In genomic region chr2:132668986-132669853, GRCh38 we compare ENCODE assay signal across 8 cellular contexts. TPM values are rescaled to one million over a fixed set of nuclear protein-coding genes. Genes with fewer than 3 reads are reported as not detected.
DNase-seq lines count a peak whose midpoint lies in the region; ATAC-seq and TF ChIP-seq lines count a peak whose summit lies in the region.

No MANE protein-coding gene starts in this region.

- H3K14ac ChIP-seq in IMR-90 (replicated peaks; ENCODE audit: low read depth, low read length), result peak overlapping the region; percentile 70

- CTCF ChIA-PET in IMR-90 (lab: Yijun Ruan, JAX), result interaction anchor here (1.4 to 2.2 kb wide), 3 partner anchors 10 to 122 kb away, joined by 4 to 8 read pairs (median 4); no protein-coding TSS in a partner anchor
- CTCF ChIA-PET in activated naive CD4-positive, alpha-beta T cell treated with anti-CD3 and anti-CD28 coated beads, Interleukin-2, amount 10 ng/mL, durations not matched to agents 7 days and 5 days (lab: Charles Lee), result no interaction called here

- H3K23ac ChIP-seq in IMR-90 (ENCODE audit: low read depth, low read length), result peak overlapping the region; percentile 96

- H4K5ac ChIP-seq in IMR-90 (ENCODE audit: low read depth, low read length), result no peak overlapping the region

- peak overlapping the region; percentile 69 for H3K4me3 ChIP-seq in IMR-90 (ENCODE audit: insufficient read depth, low read depth, low read length)

- H4K91ac ChIP-seq in IMR-90 (ENCODE audit: insufficient read depth, low read depth, low read length), result peak overlapping the region; percentile 70

- no peaks in the 10 kb centered on the region for H3K9me3 ChIP-seq in IMR-90 (ENCODE audit: control insufficient read depth, insufficient read depth, low read length)

- intact Hi-C loops in IMR-90 (cut with micrococcal nuclease), result no loop called here

- H3K27me3 ChIP-seq in IMR-90 (ENCODE audit: control insufficient read depth, insufficient read depth, low read length), result no peaks in the 10 kb centered on the region

- H3K36me3 Mint-ChIP-seq in memory B cell, result peaks cover 3% of the 10 kb centered on the region
- no peaks in the 10 kb centered on the region for H3K36me3 Mint-ChIP-seq in activated naive CD4-positive, alpha-beta T cell treated with anti-CD3 and anti-CD28 coated beads, Interleukin-2, amount 10 ng/mL, durations not matched to agents 7 days and 5 days

- peak overlapping the region; percentile 41 to 47; a peak in 2 of 4 replicates for H4K8ac ChIP-seq in IMR-90 (ENCODE audit: low read depth in 2 of 2, low read length in 2 of 2)

- H3K9me3 Mint-ChIP-seq in memory B cell, result no peaks in the 10 kb centered on the region
- H3K9me3 Mint-ChIP-seq in activated naive CD4-positive, alpha-beta T cell treated with anti-CD3 and anti-CD28 coated beads, Interleukin-2, amount 10 ng/mL, durations not matched to agents 7 days and 5 days, result no peaks in the 10 kb centered on the region

- no peak overlapping the region for H3K27ac Mint-ChIP-seq in memory B cell
- no peak overlapping the region for H3K27ac Mint-ChIP-seq in activated naive CD4-positive, alpha-beta T cell treated with anti-CD3 and anti-CD28 coated beads, Interleukin-2, amount 10 ng/mL, durations not matched to agents 7 days and 5 days

- peaks cover 5% of the 10 kb centered on the region for H3K4me1 Mint-ChIP-seq in memory B cell
- no peaks in the 10 kb centered on the region for H3K4me1 Mint-ChIP-seq in activated naive CD4-positive, alpha-beta T cell treated with anti-CD3 and anti-CD28 coated beads, Interleukin-2, amount 10 ng/mL, durations not matched to agents 7 days and 5 days

- peak overlapping the region; percentile 86 for H3K56ac ChIP-seq in IMR-90 (ENCODE audit: extremely low read depth, insufficient read depth, low read length)

- H3K9me1 ChIP-seq in IMR-90 (ENCODE audit: insufficient read depth, low read length), result peaks cover 9% of the 10 kb centered on the region

- TF ChIP-seq POLR2A in IMR-90 (IDR thresholded peaks at IDR 0.05; ENCODE audit: low read depth, low read length), result no peak

- H2BK20ac ChIP-seq in IMR-90 (ENCODE audit: low read depth, low read length), result no peak overlapping the region

- peaks cover 15% of the 10 kb centered on the region for H3K27me3 Mint-ChIP-seq in memory B cell
- peaks cover 43% of the 10 kb centered on the region for H3K27me3 Mint-ChIP-seq in activated naive CD4-positive, alpha-beta T cell treated with anti-CD3 and anti-CD28 coated beads, Interleukin-2, amount 10 ng/mL, durations not matched to agents 7 days and 5 days

- no peak overlapping the region for H2BK5ac ChIP-seq in IMR-90 (ENCODE audit: low read depth, low read length, poor library complexity, severe bottlenecking)

- WGBS in IMR-90 (ENCODE audit: extremely low coverage in 2 of 2, insufficient read length in 1 of 2), 2 experiments, result 2% methylated on average over 32 of the region's 78 CpGs; no CpG with 5 or more reads in 1 of the 2 experiments

- no peak for TF ChIP-seq CTCF in IMR-90 (conservative IDR thresholded peaks at IDR 0.05; ENCODE audit: low read depth, low read length)

- no peak for TF ChIP-seq RAD21 in IMR-90 (IDR thresholded peaks at IDR 0.05; ENCODE audit: low read length)

- dilution Hi-C loops in IMR-90 (cut with HindIII; ENCODE audit: low sequenced_read_pairs, unreplicated experiment), result no loop called here

- H3K79me1 ChIP-seq in IMR-90 (ENCODE audit: low read depth in 1 of 2, low read length in 2 of 2), result peaks cover 20 to 44% of the 10 kb centered on the region in 2 experiments

- H3K4me2 ChIP-seq in IMR-90 (ENCODE audit: low read depth, low read length), result peak overlapping the region; percentile 91

- H4K20me1 ChIP-seq in IMR-90 (ENCODE audit: insufficient read depth, low read length), result peaks cover 6% of the 10 kb centered on the region

- peak overlapping the region; percentile 25; the same call in 1 of the 3 replicates for H2BK15ac ChIP-seq in IMR-90 (ENCODE audit: low read depth, low read length)

- ATAC-seq in IMR-90 (ENCODE audit: low read depth) (peak; percentile 8), memory B cell (ENCODE audit: low read depth) (no peak)

- H3K27ac ChIP-seq in IMR-90 (ENCODE audit: insufficient read depth, low read length), result peak overlapping the region; percentile 14; the same call in 1 of the 2 replicates

- DNase-seq in ACHN (peak; percentile 52), IMR-90 (no peak), dermis blood vessel endothelial cell (peak; percentile 41), memory B cell (ENCODE audit: low spot score in 2 of 2) (no peak), cortex of kidney (lab: John Stamatoyannopoulos, UW) (no peak), Kasumi-1 (lab: John Stamatoyannopoulos, UW) (no peak)
- no peak for DNase-seq in activated effector memory CD4-positive, alpha-beta T cell treated with anti-CD3 and anti-CD28 coated beads, Interleukin-2, amount 50 U/mL, for 16 hours
- no peak for DNase-seq in activated naive CD4-positive, alpha-beta T cell treated with anti-CD3 and anti-CD28 coated beads, Interleukin-2, amount 10 ng/mL, durations not matched to agents 7 days and 5 days

- in situ Hi-C loops in ACHN (cut with HindIII; ENCODE audit: low pct_ligation_motif_present, low pct_unique_long_range_greater_than_20kb, low sequenced_read_pairs) (no loop called here), IMR-90 (cut with MboI; ENCODE audit: low sequenced_read_pairs) (loop anchor here (25.0 kb wide), 2 partner anchors 893 to 1168 kb away; partner anchors contain the start of gene NCKAP5)

- H3K36me3 ChIP-seq in IMR-90 (ENCODE audit: control insufficient read depth, insufficient read depth, low read length), result no peaks in the 10 kb centered on the region; the same call in 1 of the 2 replicates

- H3K4me3 Mint-ChIP-seq in memory B cell, result peak overlapping the region; percentile 5
- no peak overlapping the region for H3K4me3 Mint-ChIP-seq in activated naive CD4-positive, alpha-beta T cell treated with anti-CD3 and anti-CD28 coated beads, Interleukin-2, amount 10 ng/mL, durations not matched to agents 7 days and 5 days

- POLR2A ChIA-PET in IMR-90 (lab: Charles Lee; ENCODE audit: unreplicated experiment), result interaction anchor here (0.6 kb wide), 1 partner anchor 109 kb away, joined by 5 read pairs; no protein-coding TSS in a partner anchor

- peak overlapping the region; percentile 85 for H2AFZ ChIP-seq in IMR-90 (replicated peaks; ENCODE audit: low read length, poor library complexity)

- peak overlapping the region; percentile 62; the same call in 1 of the 2 replicates for H2BK120ac ChIP-seq in IMR-90 (ENCODE audit: low read depth, low read length)

- peak overlapping the region; percentile 47 for H3K9ac ChIP-seq in IMR-90 (ENCODE audit: low read depth, low read length)

- 0 out of 2 replicates have a peak overlapping the region, but pooled peaks have one; percentile 75 for H2AK5ac ChIP-seq in IMR-90 (ENCODE audit: low read depth, low read length)

- BruUV-seq in IMR-90 (replicated peaks; lab: Mats Ljungman, UMichigan), result no TSS peak

- 0 out of 2 replicates have a peak overlapping the region, but pooled peaks have one; percentile 6 for H3K18ac ChIP-seq in IMR-90 (ENCODE audit: low read depth, low read length)

- H3K4me1 ChIP-seq in IMR-90 (ENCODE audit: control insufficient read depth, insufficient read depth, low read length), result peaks cover 9% of the 10 kb centered on the region

- peak overlapping the region; percentile 86 for H3K4ac ChIP-seq in IMR-90 (ENCODE audit: low read depth, low read length)

- peak overlapping the region; percentile 18 for H2AK9ac ChIP-seq in IMR-90 (replicated peaks; ENCODE audit: low read depth, low read length, poor library complexity)

TF ChIP-seq in IMR-90, 13 proteins besides CTCF, POLR2A, EP300 and RAD21:
- no peak for TF ChIP-seq FOS (IDR thresholded peaks at IDR 0.05; ENCODE audit: low read depth, low read length)
- TF ChIP-seq MAZ (IDR thresholded peaks at IDR 0.05; ENCODE audit: borderline replicate concordance, low read depth, low read length), result 0 out of 2 replicates have a peak, but pooled peaks have one; percentile 11

RNA-seq across cellular contexts. Expression of gene LYPD1, which starts 0.8 kb away (rescaled TPM):
- total RNA-seq in IMR-90 (2012; rRNA removed), result 79.7 and 87.6 TPM in 2 replicates
- polyA plus RNA-seq in IMR-90 (2012; rRNA removed), result 66.1 and 66.2 TPM in 2 replicates
- polyA plus RNA-seq in IMR-90 (2012; cell fraction: cytosol; rRNA removed), result 63.3 and 78.3 TPM in 2 replicates
- 22.6 and 25.5 TPM in 2 replicates for polyA plus RNA-seq in IMR-90 (2012; cell fraction: nucleus; rRNA removed; ENCODE audit: low replicate concordance)
- total RNA-seq in dermis blood vessel endothelial cell, result 0.34 and 0.51 TPM in 2 replicates

Comparison
In these comparisons a context has a peak if more than half of its experiments do, and no peak if none do; other contexts are left out.
1. DNase-seq: peak in ACHN (single experiment) and dermis blood vessel endothelial cell (single experiment); none in IMR-90 (single experiment), memory B cell (0 of 2), activated effector memory CD4-positive, alpha-beta T cell treated with anti-CD3 and anti-CD28 coated beads, Interleukin-2, amount 50 U/mL, for 16 hours (single experiment), cortex of kidney (single experiment), activated naive CD4-positive, alpha-beta T cell treated with anti-CD3 and anti-CD28 coated beads, Interleukin-2, amount 10 ng/mL, durations not matched to agents 7 days and 5 days (single experiment) and Kasumi-1 (0 of 2).
2. RNA of gene LYPD1, which starts 0.8 kb away (total RNA-seq): 79.7 to 87.6 TPM in IMR-90; 0.34 to 0.51 TPM in dermis blood vessel endothelial cell; every median in the first group is over 10 times any median in the second.